In the genomic region with DNA sequence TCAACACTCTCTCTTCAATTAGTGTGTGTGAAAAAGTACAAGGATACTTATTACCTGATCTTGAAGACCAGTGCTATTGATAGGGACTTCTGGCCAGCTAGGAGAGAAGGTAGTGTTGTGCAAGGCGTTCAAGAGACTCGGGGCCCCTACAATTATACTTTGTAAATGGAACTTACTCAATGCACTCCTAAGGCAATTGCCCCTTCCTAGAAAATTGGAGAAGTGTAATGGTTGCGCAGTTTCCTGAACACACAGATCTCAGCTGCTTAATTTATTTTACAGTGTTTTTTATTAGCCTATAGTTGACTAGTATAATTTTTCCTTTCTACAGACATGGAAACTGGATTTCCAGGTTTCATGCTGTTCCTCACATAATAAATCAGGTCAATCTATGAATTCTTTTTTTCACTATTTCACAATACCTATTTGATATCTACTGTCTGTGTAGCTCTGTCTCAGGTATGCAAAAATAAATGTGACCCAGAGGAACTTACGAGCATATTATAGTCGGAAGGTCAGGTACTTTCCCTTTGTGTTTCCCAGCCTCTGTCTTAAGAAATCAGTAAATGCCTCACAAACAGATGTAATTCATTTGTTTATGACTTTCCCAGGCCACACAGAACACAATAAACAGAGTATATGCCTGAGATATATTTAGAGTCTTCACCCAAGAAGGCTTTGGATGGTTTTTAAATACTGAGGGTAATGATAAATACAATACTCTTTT, we compare ENCODE assay signal across 13 cellular contexts.
DNase-seq lines count a peak whose midpoint lies in the region; ATAC-seq and TF ChIP-seq lines count a peak whose summit lies in the region.
"Had no signal": no experiment of that assay in that cellular context is flagged by ENCODE, and none has a peak within 500 bp of the region (broad histone marks: within the 10 kb centered on the region; RNA-seq: fewer than 3 reads in every experiment).

No MANE protein-coding gene starts in this region.

- CTCF ChIA-PET in SK-N-SH (lab: Yijun Ruan, JAX): no interaction called here
- CTCF ChIA-PET in OCI-LY7 (lab: Charles Lee; ENCODE audit: unreplicated experiment): no interaction called here

- intact Hi-C loops in OCI-LY7 (cut with micrococcal nuclease; ENCODE audit: unreplicated experiment): no loop called here

- H3K9me2 ChIP-seq in SK-N-SH (no peaks in the 10 kb centered on the region), OCI-LY7 (ENCODE audit: insufficient read depth, low read length) (no peaks in the 10 kb centered on the region)

- no peak for TF ChIP-seq RAD21 in SK-N-SH (IDR thresholded peaks at IDR 0.05; ENCODE audit: low read length)

- H4K20me1 ChIP-seq in SK-N-SH (ENCODE audit: insufficient read depth) (no peaks in the 10 kb centered on the region), OCI-LY7 (ENCODE audit: insufficient read depth, low read length) (no peaks in the 10 kb centered on the region)

- H2AFZ ChIP-seq in SK-N-SH (ENCODE audit: low read depth) (no peak overlapping the region), mesenchymal stem cell (ENCODE audit: low read depth, low read length) (no peak overlapping the region), OCI-LY7 (ENCODE audit: low read length) (no peak overlapping the region)

- H3K18ac ChIP-seq in mesenchymal stem cell (ENCODE audit: low read depth in 1 of 2, low read length in 2 of 2): no peak overlapping the region

- H3K36me3 ChIP-seq in SK-N-SH (replicated peaks in 1 of 2; ENCODE audit: control insufficient read depth in 1 of 2, insufficient read depth in 2 of 2, low read length in 1 of 2) (no peaks in the 10 kb centered on the region), mesenchymal stem cell (ENCODE audit: control insufficient read depth in 1 of 2, insufficient read depth in 2 of 2, low read depth in 1 of 2, low read length in 2 of 2) (no peaks in the 10 kb centered on the region), OCI-LY7 (ENCODE audit: insufficient read depth, low read length) (no peaks in the 10 kb centered on the region)
- H3K36me3 ChIP-seq: gastrocnemius medialis, pancreas had no signal

- H3K4me1 ChIP-seq in SK-N-SH (ENCODE audit: control insufficient read depth in 1 of 2, insufficient read depth in 2 of 2, low read depth in 1 of 2, low read length in 1 of 2): peaks cover 0 to 17% of the 10 kb centered on the region in 2 experiments; a peak in 2 of 4 replicates
- H3K4me1 ChIP-seq in mesenchymal stem cell (ENCODE audit: control insufficient read depth, insufficient read depth, low read depth, low read length): no peaks in the 10 kb centered on the region
- H3K4me1 ChIP-seq in OCI-LY7 (ENCODE audit: insufficient read depth, low read length, poor library complexity, severe bottlenecking): no peaks in the 10 kb centered on the region

- H3K4me2 ChIP-seq in SK-N-SH: no peak overlapping the region
- H3K4me2 ChIP-seq in mesenchymal stem cell (ENCODE audit: low read length, poor library complexity, severe bottlenecking): no peak overlapping the region
- no peak overlapping the region for H3K4me2 ChIP-seq in OCI-LY7 (ENCODE audit: low read length)

- TF ChIP-seq EP300 in SK-N-SH (IDR thresholded peaks at IDR 0.05; ENCODE audit: borderline replicate concordance in 1 of 2, low read depth in 1 of 2, low read length in 1 of 2): no peak

- no peak overlapping the region for H3K4ac ChIP-seq in mesenchymal stem cell (ENCODE audit: low read depth in 1 of 2, low read length in 2 of 2)

- H3K23ac ChIP-seq in mesenchymal stem cell (ENCODE audit: low read length in 2 of 2): no peak overlapping the region

- no peak overlapping the region for H2BK120ac ChIP-seq in mesenchymal stem cell (ENCODE audit: low read depth, low read length)

- H3K4me3 ChIP-seq in SK-N-SH (ENCODE audit: low read depth in 2 of 2, low read length in 1 of 2): no peak overlapping the region
- no peak overlapping the region for H3K4me3 ChIP-seq in mesenchymal stem cell (ENCODE audit: insufficient read depth in 1 of 2, low read depth in 1 of 2, low read length in 2 of 2)
- H3K4me3 ChIP-seq in OCI-LY7 (ENCODE audit: low read depth, low read length, poor library complexity, severe bottlenecking): no peak overlapping the region
- H3K4me3 ChIP-seq: gastrocnemius medialis, pancreas had no signal

- H3K14ac ChIP-seq in mesenchymal stem cell (ENCODE audit: low read length in 2 of 2): no peak overlapping the region

- H2BK15ac ChIP-seq in mesenchymal stem cell (ENCODE audit: low read depth, poor library complexity, severe bottlenecking): no peak overlapping the region

- no peak overlapping the region for H4K8ac ChIP-seq in mesenchymal stem cell (ENCODE audit: low read length)

- POLR2A ChIA-PET in SK-N-SH (lab: Yijun Ruan, JAX) (no interaction called here), OCI-LY7 (lab: Charles Lee) (interaction anchor here (0.5 to 1.2 kb wide), 2 partner anchors 11 to 665 kb away, joined by 3 read pairs; no protein-coding TSS in a partner anchor)

- DNase-seq in SK-N-SH (no peak), mesenchymal stem cell (peak; percentile 3), OCI-LY7 (ENCODE audit: low spot score) (no peak), NCI-H146 (lab: John Stamatoyannopoulos, UW) (no peak)
- DNase-seq: gastrocnemius medialis; NCI-H1092 treated with DMSO at 0.1 percent for 48 hours; pancreas; stimulated activated CD4-positive, alpha-beta T cell treated with anti-CD3 and anti-CD28 coated beads, Interleukin-1b, Interleukin-23, amount 100 ng/mL, for 48 hours; T1000 had no signal

- BruUV-seq in OCI-LY7 (replicated peaks; lab: Mats Ljungman, UMichigan): no TSS peak

- H3F3A ChIP-seq in SK-N-SH (replicated peaks; ENCODE audit: insufficient read depth): peaks cover 23% of the 10 kb centered on the region

- no peak overlapping the region for H2BK5ac ChIP-seq in mesenchymal stem cell (ENCODE audit: low read depth, low read length, poor library complexity, severe bottlenecking)

- ATAC-seq in GM18858 (IDR thresholded peaks at IDR 0.05; ENCODE audit: unreplicated experiment): peak; percentile 12
- peak; percentile 27 for ATAC-seq in HG02642 (IDR thresholded peaks at IDR 0.05; ENCODE audit: poor library complexity, unreplicated experiment)
- no peak for ATAC-seq in HG02763 (IDR thresholded peaks at IDR 0.05; ENCODE audit: unreplicated experiment)
- ATAC-seq: gastrocnemius medialis, left lobe of liver had no signal

- no peak overlapping the region for H3K9ac ChIP-seq in SK-N-SH
- no peak overlapping the region for H3K9ac ChIP-seq in mesenchymal stem cell (ENCODE audit: low read length)

- no peak for TF ChIP-seq CTCF in SK-N-SH (IDR thresholded peaks at IDR 0.05)
- no peak for TF ChIP-seq CTCF in OCI-LY7 (conservative IDR thresholded peaks at IDR 0.05; ENCODE audit: low read length)

- H4K91ac ChIP-seq in mesenchymal stem cell (ENCODE audit: low read length): no peak overlapping the region

- H3K9me3 ChIP-seq in SK-N-SH: 0 out of 2 replicates have a peak, but pooled peaks cover 2% of the 10 kb centered on the region
- H3K9me3 ChIP-seq in mesenchymal stem cell (ENCODE audit: control insufficient read depth, low read length): peaks cover 7% of the 10 kb centered on the region
- H3K9me3 ChIP-seq in OCI-LY7 (ENCODE audit: low read length): no peaks in the 10 kb centered on the region
- H3K9me3 ChIP-seq: gastrocnemius medialis, pancreas had no signal

- H3K27ac ChIP-seq in SK-N-SH (ENCODE audit: low read depth in 2 of 2, low read length in 1 of 2): peak overlapping the region; percentile 28 to 40; a peak in 2 of 4 replicates
- no peak overlapping the region for H3K27ac ChIP-seq in mesenchymal stem cell (ENCODE audit: low read length, poor library complexity, severe bottlenecking)
- H3K27ac ChIP-seq in OCI-LY7 (ENCODE audit: low read depth, low read length, poor library complexity, severe bottlenecking): no peak overlapping the region
- H3K27ac ChIP-seq: gastrocnemius medialis, pancreas had no signal

- H2AK5ac ChIP-seq in mesenchymal stem cell (ENCODE audit: low read length, severe bottlenecking): no peak overlapping the region

- no peaks in the 10 kb centered on the region for H3K79me2 ChIP-seq in SK-N-SH (ENCODE audit: insufficient read depth)
- H3K79me2 ChIP-seq in OCI-LY7 (ENCODE audit: insufficient read depth, low read depth, low read length): no peaks in the 10 kb centered on the region

- no peak overlapping the region for H2BK12ac ChIP-seq in mesenchymal stem cell (ENCODE audit: low read length in 2 of 2)

- H3K79me1 ChIP-seq in mesenchymal stem cell (replicated peaks; ENCODE audit: low read length, poor library complexity, severe bottlenecking): no peaks in the 10 kb centered on the region

- 85% methylated on average over 5 of the region's 5 CpGs for WGBS in SK-N-SH (ENCODE audit: low lambda C conversion rate)
- whole genome bisulfite sequencing in mesenchymal stem cell: 88% methylated on average over 4 of the region's 5 CpGs

- no peaks in the 10 kb centered on the region for H3K27me3 ChIP-seq in SK-N-SH (ENCODE audit: insufficient read depth)
- H3K27me3 ChIP-seq in mesenchymal stem cell (ENCODE audit: control insufficient read depth in 1 of 2, insufficient read depth in 1 of 2, low read length in 2 of 2): no peaks in the 10 kb centered on the region
- H3K27me3 ChIP-seq: gastrocnemius medialis, pancreas had no signal

TF ChIP-seq in SK-N-SH, 30 proteins besides CTCF, POLR2A, EP300 and RAD21:
- TF ChIP-seq SIN3A (IDR thresholded peaks at IDR 0.05; ENCODE audit: borderline replicate concordance, low read depth, low read length): no peak

Comparison
In these comparisons a context has a peak if more than half of its experiments do, and no peak if none do; other contexts are left out.
1. H3K27ac ChIP-seq: peak in SK-N-SH (2 of 2); none in mesenchymal stem cell (single experiment) and OCI-LY7 (single experiment).